In the genomic region with DNA sequence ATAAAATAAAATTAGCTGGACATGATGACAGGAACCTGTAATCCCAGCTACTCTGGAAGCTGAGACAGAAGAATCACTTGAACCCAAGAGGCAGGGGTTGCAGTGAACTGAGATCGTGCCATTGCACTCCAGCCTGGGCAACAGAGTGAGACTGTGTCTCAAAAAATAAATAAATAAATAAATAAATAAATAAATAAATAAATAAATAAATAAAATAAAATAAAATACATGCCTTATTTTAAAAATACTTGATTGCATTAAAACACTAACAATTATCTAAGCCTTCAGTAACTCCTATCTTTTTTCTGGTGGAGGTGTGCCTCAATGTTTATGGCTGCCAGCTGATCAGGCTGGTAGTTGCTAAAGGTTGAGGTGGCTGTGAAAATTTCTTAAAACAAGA, we compare ENCODE assay signal across 1 cellular context.
TF ChIP-seq lines count a peak whose summit lies in the region.

No MANE protein-coding gene starts in this region.

TF ChIP-seq in HEK293, 187 proteins besides CTCF, POLR2A, EP300 and RAD21 (continued from another document):
- peak; percentile 72 for TF ChIP-seq ZXDB (tag by site-specific recombination; IDR thresholded peaks at IDR 0.05)
- TF ChIP-seq ZNF654 (tag by site-specific recombination; IDR thresholded peaks at IDR 0.05; ENCODE audit: low read depth), result peak; percentile 41
- TF ChIP-seq ZBTB8A (tag by site-specific recombination; IDR thresholded peaks at IDR 0.05), result peak; percentile 67
- TF ChIP-seq ZNF433 (tag by site-specific recombination; IDR thresholded peaks at IDR 0.05; ENCODE audit: low read depth), result peak; percentile 63; the same call in 1 of the 2 replicates
- TF ChIP-seq ZNF580 (tag by site-specific recombination; IDR thresholded peaks at IDR 0.05), result peak; percentile 77; the same call in 1 of the 2 replicates
- TF ChIP-seq, protein P1, sequence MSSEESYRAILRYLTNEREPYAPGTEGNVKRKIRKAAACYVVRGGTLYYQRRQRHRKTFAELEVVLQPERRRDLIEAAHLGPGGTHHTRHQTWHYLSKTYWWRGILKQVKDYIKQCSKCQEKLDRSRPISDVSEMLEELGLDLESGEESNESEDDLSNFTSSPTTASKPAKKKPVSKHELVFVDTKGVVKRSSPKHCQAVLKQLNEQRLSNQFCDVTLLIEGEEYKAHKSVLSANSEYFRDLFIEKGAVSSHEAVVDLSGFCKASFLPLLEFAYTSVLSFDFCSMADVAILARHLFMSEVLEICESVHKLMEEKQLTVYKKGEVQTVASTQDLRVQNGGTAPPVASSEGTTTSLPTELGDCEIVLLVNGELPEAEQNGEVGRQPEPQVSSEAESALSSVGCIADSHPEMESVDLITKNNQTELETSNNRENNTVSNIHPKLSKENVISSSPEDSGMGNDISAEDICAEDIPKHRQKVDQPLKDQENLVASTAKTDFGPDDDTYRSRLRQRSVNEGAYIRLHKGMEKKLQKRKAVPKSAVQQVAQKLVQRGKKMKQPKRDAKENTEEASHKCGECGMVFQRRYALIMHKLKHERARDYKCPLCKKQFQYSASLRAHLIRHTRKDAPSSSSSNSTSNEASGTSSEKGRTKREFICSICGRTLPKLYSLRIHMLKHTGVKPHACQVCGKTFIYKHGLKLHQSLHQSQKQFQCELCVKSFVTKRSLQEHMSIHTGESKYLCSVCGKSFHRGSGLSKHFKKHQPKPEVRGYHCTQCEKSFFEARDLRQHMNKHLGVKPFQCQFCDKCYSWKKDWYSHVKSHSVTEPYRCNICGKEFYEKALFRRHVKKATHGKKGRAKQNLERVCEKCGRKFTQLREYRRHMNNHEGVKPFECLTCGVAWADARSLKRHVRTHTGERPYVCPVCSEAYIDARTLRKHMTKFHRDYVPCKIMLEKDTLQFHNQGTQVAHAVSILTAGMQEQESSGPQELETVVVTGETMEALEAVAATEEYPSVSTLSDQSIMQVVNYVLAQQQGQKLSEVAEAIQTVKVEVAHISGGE (tag by site-specific recombination; conservative IDR thresholded peaks at IDR 0.05; ENCODE audit: low read depth), result peak; percentile 83
- TF ChIP-seq ZNF366 (tag by site-specific recombination; conservative IDR thresholded peaks at IDR 0.05), result 0 out of 2 replicates have a peak, but pooled peaks have one; percentile 22
- 0 out of 2 replicates have a peak, but pooled peaks have one; percentile 21 for TF ChIP-seq ZNF629 (tag by site-specific recombination; IDR thresholded peaks at IDR 0.05)
- TF ChIP-seq, protein P2, sequence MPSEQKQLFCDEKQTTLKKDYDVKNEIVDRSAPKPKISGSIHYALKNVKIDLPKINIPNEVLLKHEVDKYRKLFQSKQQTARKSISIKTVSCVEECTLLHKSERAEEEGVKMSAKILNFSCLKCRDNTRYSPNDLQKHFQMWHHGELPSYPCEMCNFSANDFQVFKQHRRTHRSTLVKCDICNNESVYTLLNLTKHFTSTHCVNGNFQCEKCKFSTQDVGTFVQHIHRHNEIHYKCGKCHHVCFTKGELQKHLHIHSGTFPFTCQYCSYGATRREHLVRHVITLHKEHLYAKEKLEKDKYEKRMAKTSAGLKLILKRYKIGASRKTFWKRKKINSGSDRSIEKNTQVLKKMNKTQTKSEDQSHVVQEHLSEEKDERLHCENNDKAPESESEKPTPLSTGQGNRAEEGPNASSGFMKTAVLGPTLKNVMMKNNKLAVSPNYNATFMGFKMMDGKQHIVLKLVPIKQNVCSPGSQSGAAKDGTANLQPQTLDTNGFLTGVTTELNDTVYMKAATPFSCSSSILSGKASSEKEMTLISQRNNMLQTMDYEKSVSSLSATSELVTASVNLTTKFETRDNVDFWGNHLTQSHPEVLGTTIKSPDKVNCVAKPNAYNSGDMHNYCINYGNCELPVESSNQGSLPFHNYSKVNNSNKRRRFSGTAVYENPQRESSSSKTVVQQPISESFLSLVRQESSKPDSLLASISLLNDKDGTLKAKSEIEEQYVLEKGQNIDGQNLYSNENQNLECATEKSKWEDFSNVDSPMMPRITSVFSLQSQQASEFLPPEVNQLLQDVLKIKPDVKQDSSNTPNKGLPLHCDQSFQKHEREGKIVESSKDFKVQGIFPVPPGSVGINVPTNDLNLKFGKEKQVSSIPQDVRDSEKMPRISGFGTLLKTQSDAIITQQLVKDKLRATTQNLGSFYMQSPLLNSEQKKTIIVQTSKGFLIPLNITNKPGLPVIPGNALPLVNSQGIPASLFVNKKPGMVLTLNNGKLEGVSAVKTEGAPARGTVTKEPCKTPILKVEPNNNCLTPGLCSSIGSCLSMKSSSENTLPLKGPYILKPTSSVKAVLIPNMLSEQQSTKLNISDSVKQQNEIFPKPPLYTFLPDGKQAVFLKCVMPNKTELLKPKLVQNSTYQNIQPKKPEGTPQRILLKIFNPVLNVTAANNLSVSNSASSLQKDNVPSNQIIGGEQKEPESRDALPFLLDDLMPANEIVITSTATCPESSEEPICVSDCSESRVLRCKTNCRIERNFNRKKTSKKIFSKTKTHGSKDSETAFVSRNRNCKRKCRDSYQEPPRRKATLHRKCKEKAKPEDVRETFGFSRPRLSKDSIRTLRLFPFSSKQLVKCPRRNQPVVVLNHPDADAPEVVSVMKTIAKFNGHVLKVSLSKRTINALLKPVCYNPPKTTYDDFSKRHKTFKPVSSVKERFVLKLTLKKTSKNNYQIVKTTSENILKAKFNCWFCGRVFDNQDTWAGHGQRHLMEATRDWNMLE (tag by site-specific recombination; conservative IDR thresholded peaks at IDR 0.05; ENCODE audit: low read depth), result peak; percentile 92
- TF ChIP-seq ZNF558 (tag by site-specific recombination; IDR thresholded peaks at IDR 0.05), result peak; percentile 60; the same call in 1 of the 2 replicates
- peak; percentile 71 for TF ChIP-seq ZNF266 (tag by site-specific recombination; IDR thresholded peaks at IDR 0.05; ENCODE audit: low read depth)
- TF ChIP-seq ZNF510 (tag by site-specific recombination; IDR thresholded peaks at IDR 0.05; ENCODE audit: insufficient replicate concordance), result peak; percentile 86
- TF ChIP-seq ZNF138 (tag by site-specific recombination; IDR thresholded peaks at IDR 0.05; ENCODE audit: borderline replicate concordance), result 0 out of 2 replicates have a peak, but pooled peaks have one; percentile 24
- TF ChIP-seq ZNF426 (tag by site-specific recombination; IDR thresholded peaks at IDR 0.05), result peak; percentile 95
- TF ChIP-seq, protein P3, sequence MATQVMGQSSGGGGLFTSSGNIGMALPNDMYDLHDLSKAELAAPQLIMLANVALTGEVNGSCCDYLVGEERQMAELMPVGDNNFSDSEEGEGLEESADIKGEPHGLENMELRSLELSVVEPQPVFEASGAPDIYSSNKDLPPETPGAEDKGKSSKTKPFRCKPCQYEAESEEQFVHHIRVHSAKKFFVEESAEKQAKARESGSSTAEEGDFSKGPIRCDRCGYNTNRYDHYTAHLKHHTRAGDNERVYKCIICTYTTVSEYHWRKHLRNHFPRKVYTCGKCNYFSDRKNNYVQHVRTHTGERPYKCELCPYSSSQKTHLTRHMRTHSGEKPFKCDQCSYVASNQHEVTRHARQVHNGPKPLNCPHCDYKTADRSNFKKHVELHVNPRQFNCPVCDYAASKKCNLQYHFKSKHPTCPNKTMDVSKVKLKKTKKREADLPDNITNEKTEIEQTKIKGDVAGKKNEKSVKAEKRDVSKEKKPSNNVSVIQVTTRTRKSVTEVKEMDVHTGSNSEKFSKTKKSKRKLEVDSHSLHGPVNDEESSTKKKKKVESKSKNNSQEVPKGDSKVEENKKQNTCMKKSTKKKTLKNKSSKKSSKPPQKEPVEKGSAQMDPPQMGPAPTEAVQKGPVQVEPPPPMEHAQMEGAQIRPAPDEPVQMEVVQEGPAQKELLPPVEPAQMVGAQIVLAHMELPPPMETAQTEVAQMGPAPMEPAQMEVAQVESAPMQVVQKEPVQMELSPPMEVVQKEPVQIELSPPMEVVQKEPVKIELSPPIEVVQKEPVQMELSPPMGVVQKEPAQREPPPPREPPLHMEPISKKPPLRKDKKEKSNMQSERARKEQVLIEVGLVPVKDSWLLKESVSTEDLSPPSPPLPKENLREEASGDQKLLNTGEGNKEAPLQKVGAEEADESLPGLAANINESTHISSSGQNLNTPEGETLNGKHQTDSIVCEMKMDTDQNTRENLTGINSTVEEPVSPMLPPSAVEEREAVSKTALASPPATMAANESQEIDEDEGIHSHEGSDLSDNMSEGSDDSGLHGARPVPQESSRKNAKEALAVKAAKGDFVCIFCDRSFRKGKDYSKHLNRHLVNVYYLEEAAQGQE (tag by site-specific recombination; IDR thresholded peaks at IDR 0.05), result peak; percentile 75
- TF ChIP-seq ZNF664 (tag by site-specific recombination; IDR thresholded peaks at IDR 0.05), result peak; percentile 57; the same call in 1 of the 2 replicates
- TF ChIP-seq ZNF529 (tag by site-specific recombination; IDR thresholded peaks at IDR 0.05; ENCODE audit: insufficient replicate concordance), result peak; percentile 27
